8 cellular contexts compared by ENCODE assay signal in genomic region chr19:38648789-38649304, GRCh38. TPM values are rescaled to one million over a fixed set of nuclear protein-coding genes. Genes with fewer than 3 reads are reported as not detected.
A peak's percentile ranks its signal among the peaks of the same experiment; 100 is the strongest.
DNase-seq lines count a peak whose midpoint lies in the region; ATAC-seq and TF ChIP-seq lines count a peak whose summit lies in the region.

No MANE protein-coding gene starts in this region.

- TF ChIP-seq CTCF in A673 (conservative IDR thresholded peaks at IDR 0.05; ENCODE audit: low read depth, low read length) (no peak), mammary epithelial cell (conservative IDR thresholded peaks at IDR 0.05 in 1 of 2, IDR thresholded peaks at IDR 0.05 in 1 of 2; ENCODE audit: extremely low read depth in 1 of 2, insufficient read depth in 1 of 2, low read depth in 1 of 2, low read length in 2 of 2) (no peak)

- CTCF ChIA-PET in A673 (lab: Charles Lee), result no interaction called here
- CTCF ChIA-PET in mammary epithelial cell (lab: Charles Lee; ENCODE audit: low non-redundant PET), result no interaction called here

- H3K4me3 ChIP-seq in A673 (ENCODE audit: low read depth, low read length, poor library complexity, severe bottlenecking) (peak overlapping the region; percentile 100), HUES6 (ENCODE audit: low read depth, low read length) (peak overlapping the region; percentile 91), mammary epithelial cell (replicated peaks in 1 of 3; ENCODE audit: insufficient read depth in 1 of 3, low read depth in 2 of 3, low read length in 3 of 3) (peak overlapping the region; percentile 89 to 99 (median 95)), mucosa of rectum (ENCODE audit: low read length in 2 of 2) (peak overlapping the region; percentile 77 to 97)

- no peak for ATAC-seq in HG03439 (IDR thresholded peaks at IDR 0.05; ENCODE audit: unreplicated experiment)
- ATAC-seq in HG03280 (IDR thresholded peaks at IDR 0.05; ENCODE audit: unreplicated experiment), result no peak
- no peak for ATAC-seq in HG03135 (IDR thresholded peaks at IDR 0.05; ENCODE audit: unreplicated experiment)

- H3K4me1 ChIP-seq in A673 (ENCODE audit: insufficient read depth, low read length, poor library complexity, severe bottlenecking), result peaks cover 33% of the 10 kb centered on the region
- peaks cover 54% of the 10 kb centered on the region for H3K4me1 ChIP-seq in HUES6 (ENCODE audit: control insufficient read depth, insufficient read depth, low read length)
- peaks cover 34% of the 10 kb centered on the region for H3K4me1 ChIP-seq in mammary epithelial cell (ENCODE audit: insufficient read depth, low read length)
- H3K4me1 ChIP-seq in mucosa of rectum (ENCODE audit: control insufficient read depth in 2 of 2, insufficient read depth in 2 of 2, low read length in 2 of 2), result peaks cover 48 to 50% of the 10 kb centered on the region in 2 donors

- dilution Hi-C loops in mammary epithelial cell (cut with HindIII; ENCODE audit: low sequenced_read_pairs), result loop anchor here (5.0 kb wide), 1 partner anchor 102 kb away; no protein-coding TSS in a partner anchor

- intact Hi-C loops in A673 (cut with micrococcal nuclease; ENCODE audit: unreplicated experiment) (no loop called here), mammary epithelial cell (cut with micrococcal nuclease) (loop anchor here (1.0 kb wide), 1 partner anchor 9 kb away; no protein-coding TSS in a partner anchor)

- no peak overlapping the region for H2AFZ ChIP-seq in mammary epithelial cell (ENCODE audit: low read depth, low read length)

- POLR2A ChIA-PET in A673 (lab: Charles Lee; ENCODE audit: low non-redundant PET), result no interaction called here

- H3K79me2 ChIP-seq in mammary epithelial cell (ENCODE audit: insufficient read depth, low read length), result peaks cover 64% of the 10 kb centered on the region

- H3K36me3 ChIP-seq in A673 (ENCODE audit: insufficient read depth, low read length, poor library complexity, severe bottlenecking) (no peaks in the 10 kb centered on the region), HUES6 (ENCODE audit: control insufficient read depth, insufficient read depth, low read length) (no peaks in the 10 kb centered on the region), mammary epithelial cell (ENCODE audit: insufficient read depth, low read length) (peaks cover 1% of the 10 kb centered on the region), mucosa of rectum (ENCODE audit: control insufficient read depth in 2 of 2, insufficient read depth in 2 of 2, low read length in 2 of 2) (no peaks in the 10 kb centered on the region)

- BruUV-seq in A673 (replicated peaks; lab: Mats Ljungman, UMichigan), result no TSS peak
- BruUV-seq in mammary epithelial cell (replicated peaks; lab: Mats Ljungman, UMichigan), result no TSS peak

- no peaks in the 10 kb centered on the region for H3K9me3 ChIP-seq in A673 (ENCODE audit: low read depth, low read length, poor library complexity, severe bottlenecking)
- no peaks in the 10 kb centered on the region for H3K9me3 ChIP-seq in HUES6 (ENCODE audit: control insufficient read depth, insufficient read depth, low read depth, low read length)
- H3K9me3 ChIP-seq in mammary epithelial cell (replicated peaks; ENCODE audit: insufficient read depth, low read length), result peaks cover 2% of the 10 kb centered on the region
- H3K9me3 ChIP-seq in mucosa of rectum (ENCODE audit: control insufficient read depth in 2 of 2, low read length in 2 of 2), result no peaks in the 10 kb centered on the region

- in situ Hi-C loops in mammary epithelial cell (cut with MboI; ENCODE audit: low sequenced_read_pairs in 2 of 2), result loop anchor here in 1 of 2 donors (10.0 kb wide), 1 partner anchor 196 kb away; the partner anchor contains the start of gene HNRNPL

- DNase-seq in A673 (ENCODE audit: low spot score), result no peak
- DNase-seq in mammary epithelial cell, result no peak
- no peak for DNase-seq in COR-L47 (lab: John Stamatoyannopoulos, UW)

- WGBS in mammary epithelial cell (ENCODE audit: low coverage, missing lambda C conversion rate), result 4% methylated on average over 8 of the region's 12 CpGs

- H4K20me1 ChIP-seq in mammary epithelial cell (ENCODE audit: insufficient read depth, low read length), result no peaks in the 10 kb centered on the region

- peak overlapping the region; percentile 93 for H3K27ac ChIP-seq in A673 (ENCODE audit: low read depth, low read length, poor library complexity, severe bottlenecking)
- peak overlapping the region; percentile 84; the same call in 1 of the 2 replicates for H3K27ac ChIP-seq in HUES6 (ENCODE audit: low read depth, low read length)
- H3K27ac ChIP-seq in mammary epithelial cell (ENCODE audit: insufficient read depth, low read depth, low read length), result peak overlapping the region; percentile 100
- peak overlapping the region; percentile 96 to 97 for H3K27ac ChIP-seq in mucosa of rectum (ENCODE audit: low read depth in 2 of 2, low read length in 2 of 2)

- H3K9ac ChIP-seq in HUES6 (ENCODE audit: low read length) (peak overlapping the region; percentile 92), mammary epithelial cell (ENCODE audit: insufficient read depth, low read length) (peak overlapping the region; percentile 100), mucosa of rectum (ENCODE audit: low read depth in 1 of 2, low read length in 2 of 2) (peak overlapping the region; percentile 98 to 99)

- H3K27me3 ChIP-seq in A673 (replicated peaks; ENCODE audit: insufficient read depth, low read depth, low read length, poor library complexity) (no peaks in the 10 kb centered on the region), HUES6 (ENCODE audit: control insufficient read depth, insufficient read depth, low read length) (no peaks in the 10 kb centered on the region), mammary epithelial cell (ENCODE audit: insufficient read depth, low read length) (no peaks in the 10 kb centered on the region), mucosa of rectum (ENCODE audit: control insufficient read depth in 2 of 2, insufficient read depth in 2 of 2, low read length in 2 of 2) (no peaks in the 10 kb centered on the region)

- peak overlapping the region; percentile 83 for H3K4me2 ChIP-seq in mammary epithelial cell (ENCODE audit: insufficient read depth, low read depth, low read length)

RNA-seq across cellular contexts. Expression of gene ACTN4, which starts 1.4 kb away (rescaled TPM):
- total RNA-seq in A673 (2021), result 370 and 397 TPM in 2 replicates
- total RNA-seq in mammary epithelial cell, result 1,000 to 10,000 TPM in 1 of 2 donors, 100 to 1,000 TPM in 1; 951 to 1,146 TPM
- polyA plus RNA-seq in mammary epithelial cell, result 524 TPM
- 912 TPM for polyA minus RNA-seq in mammary epithelial cell

RNA-seq across cellular contexts. Expression of gene EIF3K, which starts 29.9 kb away (rescaled TPM):
- total RNA-seq in A673 (2021), result 316 and 338 TPM in 2 replicates
- 100 to 1,000 TPM; 237 to 319 TPM for total RNA-seq in mammary epithelial cell
- polyA plus RNA-seq in mammary epithelial cell, result 490 TPM
- polyA minus RNA-seq in mammary epithelial cell, result 368 TPM

RNA-seq across cellular contexts. Expression of gene MAP4K1, which starts 31.1 kb away (rescaled TPM):
- total RNA-seq in A673 (2021), result 1.5 and 3.5 TPM in 2 replicates
- under 1 TPM in 1 of 2 donors, not detected in 1; 0.75 TPM for total RNA-seq in mammary epithelial cell
- 0.51 TPM for polyA plus RNA-seq in mammary epithelial cell
- not detected for polyA minus RNA-seq in mammary epithelial cell
